15 cellular contexts compared by ENCODE assay signal in the genomic region with DNA sequence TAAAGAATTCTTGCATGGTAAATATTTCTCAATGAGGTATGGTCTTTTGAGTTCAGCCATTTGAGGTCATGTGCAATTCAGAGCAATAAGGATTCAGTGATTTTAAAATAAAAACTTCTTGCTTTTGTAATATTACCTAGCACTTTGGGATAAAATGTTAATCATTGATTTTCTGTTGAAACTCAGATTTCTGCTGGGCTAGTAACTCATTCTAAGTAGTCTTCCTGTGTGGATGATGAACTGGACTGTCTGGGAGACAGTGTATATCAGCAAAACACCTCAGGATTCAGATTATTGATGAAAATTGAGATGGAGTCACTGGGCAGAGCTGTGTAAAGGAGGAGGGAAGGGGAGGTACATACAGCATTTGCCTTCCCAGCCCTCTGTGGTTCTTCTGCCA. TPM values are rescaled to one million over a fixed set of nuclear protein-coding genes. Genes with fewer than 3 reads are reported as not detected.
DNase-seq lines count a peak whose midpoint lies in the region; ATAC-seq and TF ChIP-seq lines count a peak whose summit lies in the region.
"Had no signal": no experiment of that assay in that cellular context is flagged by ENCODE, and none has a peak within 500 bp of the region (broad histone marks: within the 10 kb centered on the region; RNA-seq: fewer than 3 reads in every experiment).

No MANE protein-coding gene starts in this region.

- H3K4me1 ChIP-seq in liver (ENCODE audit: control insufficient read depth in 4 of 4, insufficient read depth in 4 of 4, low read length in 3 of 4) = peaks cover 6 to 29% (median 21%) of the 10 kb centered on the region in 4 donors
- H3K4me1 ChIP-seq: Caco-2 had no signal

- no peak overlapping the region for H3K9ac ChIP-seq in liver (ENCODE audit: low read depth in 1 of 2, low read length in 2 of 2)

- H3K36me3 ChIP-seq in liver (ENCODE audit: control insufficient read depth in 4 of 4, insufficient read depth in 3 of 4, low read depth in 1 of 4, low read length in 3 of 4) = no peaks in the 10 kb centered on the region
- H3K36me3 ChIP-seq: BE2C had no signal

- H3K4me3 ChIP-seq in liver (ENCODE audit: low read depth in 1 of 3, low read length in 3 of 3) (no peak overlapping the region), foreskin fibroblast (ENCODE audit: low read depth in 1 of 2, low read length in 2 of 2) (no peak overlapping the region)

- no peaks in the 10 kb centered on the region for H3K27me3 ChIP-seq in liver (ENCODE audit: control insufficient read depth in 4 of 4, insufficient read depth in 4 of 4, low read length in 3 of 4)
- H3K27me3 ChIP-seq: BE2C had no signal

- peak; percentile 32 for DNase-seq in kidney glomerular epithelial cell (lab: John Stamatoyannopoulos, UW)
- DNase-seq in renal cortical epithelial cell (ENCODE audit: low read depth) = peak; percentile 65
- no peak for DNase-seq in foreskin fibroblast
- DNase-seq in NCI-H82 (lab: John Stamatoyannopoulos, UW) = no peak
- DNase-seq in HUDEP-2 (lab: John Stamatoyannopoulos, UW; ENCODE audit: unreplicated experiment in 76 of 76) = no peak
- DNase-seq: ACHN; BE2C; Caco-2; CD4-positive, alpha-beta T cell; GF-D8; H9 had no signal

- H3K9me3 ChIP-seq in liver (ENCODE audit: control insufficient read depth in 4 of 4, low read length in 3 of 4) = no peaks in the 10 kb centered on the region
- H3K9me3 ChIP-seq: BE2C, Caco-2 had no signal

- H3K27ac ChIP-seq in liver (ENCODE audit: low read depth in 1 of 2, low read length in 2 of 2) = no peak overlapping the region
- H3K27ac ChIP-seq: C4-2B had no signal

- ATAC-seq in GM18907 (IDR thresholded peaks at IDR 0.05; ENCODE audit: unreplicated experiment) (peak; percentile 36), GM21528 (IDR thresholded peaks at IDR 0.05; ENCODE audit: low FRiP score, unreplicated experiment) (no peak)

- TF ChIP-seq CTCF in liver (IDR thresholded peaks at IDR 0.05; ENCODE audit: low read depth, low read length, missing input control) (no peak), foreskin fibroblast (IDR thresholded peaks at IDR 0.05; ENCODE audit: low read depth, low read length) (no peak)

- no peak for TF ChIP-seq RAD21 in liver (IDR thresholded peaks at IDR 0.05)

TF ChIP-seq in liver, 16 proteins besides CTCF, POLR2A, EP300 and RAD21:
- TF ChIP-seq, protein P1, sequence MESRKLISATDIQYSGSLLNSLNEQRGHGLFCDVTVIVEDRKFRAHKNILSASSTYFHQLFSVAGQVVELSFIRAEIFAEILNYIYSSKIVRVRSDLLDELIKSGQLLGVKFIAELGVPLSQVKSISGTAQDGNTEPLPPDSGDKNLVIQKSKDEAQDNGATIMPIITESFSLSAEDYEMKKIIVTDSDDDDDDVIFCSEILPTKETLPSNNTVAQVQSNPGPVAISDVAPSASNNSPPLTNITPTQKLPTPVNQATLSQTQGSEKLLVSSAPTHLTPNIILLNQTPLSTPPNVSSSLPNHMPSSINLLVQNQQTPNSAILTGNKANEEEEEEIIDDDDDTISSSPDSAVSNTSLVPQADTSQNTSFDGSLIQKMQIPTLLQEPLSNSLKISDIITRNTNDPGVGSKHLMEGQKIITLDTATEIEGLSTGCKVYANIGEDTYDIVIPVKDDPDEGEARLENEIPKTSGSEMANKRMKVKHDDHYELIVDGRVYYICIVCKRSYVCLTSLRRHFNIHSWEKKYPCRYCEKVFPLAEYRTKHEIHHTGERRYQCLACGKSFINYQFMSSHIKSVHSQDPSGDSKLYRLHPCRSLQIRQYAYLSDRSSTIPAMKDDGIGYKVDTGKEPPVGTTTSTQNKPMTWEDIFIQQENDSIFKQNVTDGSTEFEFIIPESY (IDR thresholded peaks at IDR 0.05) = no peak
- TF ChIP-seq, protein P2, sequence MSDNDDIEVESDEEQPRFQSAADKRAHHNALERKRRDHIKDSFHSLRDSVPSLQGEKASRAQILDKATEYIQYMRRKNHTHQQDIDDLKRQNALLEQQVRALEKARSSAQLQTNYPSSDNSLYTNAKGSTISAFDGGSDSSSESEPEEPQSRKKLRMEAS (IDR thresholded peaks at IDR 0.05) = no peak
- peak in 1 of 2 donors; percentile 19 for TF ChIP-seq HNF4A (conservative IDR thresholded peaks at IDR 0.05)
- TF ChIP-seq SP1 (IDR thresholded peaks at IDR 0.05) = peak; percentile 11
- peak in 1 of 2 donors; percentile 35 for TF ChIP-seq RXRA (IDR thresholded peaks at IDR 0.05)
- TF ChIP-seq YY1 (IDR thresholded peaks at IDR 0.05) = no peak
- TF ChIP-seq JUND (IDR thresholded peaks at IDR 0.05) = no peak
- TF ChIP-seq EGR1 (IDR thresholded peaks at IDR 0.05; ENCODE audit: low read depth in 2 of 2) = no peak
- TF ChIP-seq TAF1 (conservative IDR thresholded peaks at IDR 0.05) = no peak

RNA-seq across cellular contexts. Expression of a gene that starts 10.8 kb away (rescaled TPM):
- total RNA-seq in liver = 10 to 100 TPM; 28.0 to 57.1 TPM
- 100 to 1,000 TPM in 1 of 2 donors, 10 to 100 TPM in 1; 76.5 to 156 TPM for polyA plus RNA-seq in liver
- 41.7 and 87.6 TPM in 2 replicates for total RNA-seq in renal cortical epithelial cell

RNA-seq across cellular contexts. Expression of a gene that starts 50.2 kb away (rescaled TPM):
- 10 to 100 TPM in 1 of 2 donors, 1 to 10 TPM in 1; 8.9 to 12.0 TPM for total RNA-seq in liver
- 1 to 10 TPM; 2.6 to 3.9 TPM for polyA plus RNA-seq in liver
- 11.0 and 16.7 TPM in 2 replicates for total RNA-seq in renal cortical epithelial cell

Comparison
In these comparisons a context has a peak if more than half of its experiments do, and no peak if none do; other contexts are left out.
1. DNase-seq: peak in kidney glomerular epithelial cell (single experiment) and renal cortical epithelial cell (single experiment); none in foreskin fibroblast (0 of 2), NCI-H82 (single experiment) and HUDEP-2 (0 of 76).